Comparison of ENCODE assay signal across 16 cellular contexts in genomic region chr21:35338281-35338680, GRCh38.
A peak's percentile ranks its signal among the peaks of the same experiment; 100 is the strongest.
DNase-seq lines count a peak whose midpoint lies in the region; ATAC-seq and TF ChIP-seq lines count a peak whose summit lies in the region.
"Had no signal": no experiment of that assay in that cellular context is flagged by ENCODE, and none has a peak within 500 bp of the region (broad histone marks: within the 10 kb centered on the region; RNA-seq: fewer than 3 reads in every experiment).

No MANE protein-coding gene starts in this region.

- peak overlapping the region; percentile 15 for H3K27ac Mint-ChIP-seq in activated naive CD4-positive, alpha-beta T cell treated with anti-CD3 and anti-CD28 coated beads, Interleukin-2, amount 50 U/mL, for 24 hours
- H3K27ac Mint-ChIP-seq in activated naive CD4-positive, alpha-beta T cell treated with anti-CD3 and anti-CD28 coated beads, Interleukin-2, amount 10 ng/mL, durations not matched to agents 7 days and 5 days, result no peak overlapping the region
- H3K27ac Mint-ChIP-seq: CD4-positive, alpha-beta memory T cell; GM23338; H9 had no signal

- no peaks in the 10 kb centered on the region for H3K9me3 Mint-ChIP-seq in activated naive CD4-positive, alpha-beta T cell treated with anti-CD3 and anti-CD28 coated beads, Interleukin-2, amount 50 U/mL, for 24 hours
- peaks cover 4% of the 10 kb centered on the region for H3K9me3 Mint-ChIP-seq in activated naive CD4-positive, alpha-beta T cell treated with anti-CD3 and anti-CD28 coated beads, Interleukin-2, amount 10 ng/mL, durations not matched to agents 7 days and 5 days

- H3K27ac ChIP-seq in psoas muscle, result no peak overlapping the region

- CTCF ChIA-PET in activated naive CD4-positive, alpha-beta T cell treated with anti-CD3 and anti-CD28 coated beads, Interleukin-2, amount 10 ng/mL, durations not matched to agents 7 days and 5 days (lab: Charles Lee), result interaction anchor here (0.6 to 0.8 kb wide), 2 partner anchors 25 to 62 kb away, joined by 3 read pairs; no protein-coding TSS in a partner anchor

- H3K36me3 ChIP-seq in psoas muscle (ENCODE audit: insufficient read depth in 1 of 2, low read depth in 1 of 2), result no peaks in the 10 kb centered on the region

- no peak for TF ChIP-seq CTCF in fibroblast of villous mesenchyme (IDR thresholded peaks at IDR 0.05; ENCODE audit: insufficient read depth, low read depth, low read length)
- no peak for TF ChIP-seq CTCF in psoas muscle (IDR thresholded peaks at IDR 0.05)

- ATAC-seq in psoas muscle, result no peak
- ATAC-seq: GM23338, HCT116 had no signal

- H3K4me3 ChIP-seq in fibroblast of villous mesenchyme (ENCODE audit: low read depth, low read length), result no peak overlapping the region
- H3K4me3 ChIP-seq in psoas muscle, result no peak overlapping the region
- H3K4me3 ChIP-seq: GM23338 had no signal

- intact Hi-C loops in psoas muscle (cut with DNase I), result no loop called here

- H3K27me3 Mint-ChIP-seq in activated naive CD4-positive, alpha-beta T cell treated with anti-CD3 and anti-CD28 coated beads, Interleukin-2, amount 50 U/mL, for 24 hours, result no peaks in the 10 kb centered on the region
- peaks cover 4% of the 10 kb centered on the region for H3K27me3 Mint-ChIP-seq in activated naive CD4-positive, alpha-beta T cell treated with anti-CD3 and anti-CD28 coated beads, Interleukin-2, amount 10 ng/mL, durations not matched to agents 7 days and 5 days

- H3K9me3 ChIP-seq in psoas muscle, result no peaks in the 10 kb centered on the region

- WGBS in psoas muscle, 3 donors, result 82 to 91% (median 83%) methylated on average over 1 of the region's 1 CpG

- H3K4me1 Mint-ChIP-seq in activated naive CD4-positive, alpha-beta T cell treated with anti-CD3 and anti-CD28 coated beads, Interleukin-2, amount 50 U/mL, for 24 hours, result peaks cover 37% of the 10 kb centered on the region
- H3K4me1 Mint-ChIP-seq in activated naive CD4-positive, alpha-beta T cell treated with anti-CD3 and anti-CD28 coated beads, Interleukin-2, amount 10 ng/mL, durations not matched to agents 7 days and 5 days, result peaks cover 13% of the 10 kb centered on the region

- no peak overlapping the region for H3K4me3 Mint-ChIP-seq in activated naive CD4-positive, alpha-beta T cell treated with anti-CD3 and anti-CD28 coated beads, Interleukin-2, amount 50 U/mL, for 24 hours
- H3K4me3 Mint-ChIP-seq in activated naive CD4-positive, alpha-beta T cell treated with anti-CD3 and anti-CD28 coated beads, Interleukin-2, amount 10 ng/mL, durations not matched to agents 7 days and 5 days, result no peak overlapping the region
- H3K4me3 Mint-ChIP-seq: CD4-positive, alpha-beta memory T cell; GM23338; H9 had no signal

- H3K27me3 ChIP-seq in psoas muscle (ENCODE audit: insufficient read depth in 3 of 3, low read length in 2 of 3), result no peaks in the 10 kb centered on the region

- H3K36me3 Mint-ChIP-seq in activated naive CD4-positive, alpha-beta T cell treated with anti-CD3 and anti-CD28 coated beads, Interleukin-2, amount 50 U/mL, for 24 hours, result no peaks in the 10 kb centered on the region
- H3K36me3 Mint-ChIP-seq in activated naive CD4-positive, alpha-beta T cell treated with anti-CD3 and anti-CD28 coated beads, Interleukin-2, amount 10 ng/mL, durations not matched to agents 7 days and 5 days, result no peaks in the 10 kb centered on the region
- H3K36me3 Mint-ChIP-seq: CD4-positive, alpha-beta memory T cell had no signal

- DNase-seq in activated naive CD4-positive, alpha-beta T cell treated with anti-CD3 and anti-CD28 coated beads, Interleukin-2, amount 10 ng/mL, durations not matched to agents 7 days and 5 days, result no peak
- DNase-seq in amniotic epithelial cell (ENCODE audit: low read depth) (peak; percentile 66), fibroblast of villous mesenchyme (ENCODE audit: low read depth) (peak; percentile 58), psoas muscle (no peak), ecto neural progenitor cell (ENCODE audit: low spot score) (no peak)
- DNase-seq: C1 segment of cervical spinal cord; Calu3; CD4-positive, alpha-beta memory T cell; COR-L47; DMS53; DMS79 treated with DMSO at 0.1 percent for 48 hours; GF-D8; H9 had no signal

- H3K4me1 ChIP-seq in psoas muscle, result no peaks in the 10 kb centered on the region

Comparison
In these comparisons a context has a peak if more than half of its experiments do, and no peak if none do; other contexts are left out.
1. DNase-seq: peak in amniotic epithelial cell (single experiment) and fibroblast of villous mesenchyme (single experiment); none in activated naive CD4-positive, alpha-beta T cell treated with anti-CD3 and anti-CD28 coated beads, Interleukin-2, amount 10 ng/mL, durations not matched to agents 7 days and 5 days (single experiment), psoas muscle (0 of 2) and ecto neural progenitor cell (single experiment).